Comparison of ENCODE assay signal across 20 cellular contexts in the genomic region with DNA sequence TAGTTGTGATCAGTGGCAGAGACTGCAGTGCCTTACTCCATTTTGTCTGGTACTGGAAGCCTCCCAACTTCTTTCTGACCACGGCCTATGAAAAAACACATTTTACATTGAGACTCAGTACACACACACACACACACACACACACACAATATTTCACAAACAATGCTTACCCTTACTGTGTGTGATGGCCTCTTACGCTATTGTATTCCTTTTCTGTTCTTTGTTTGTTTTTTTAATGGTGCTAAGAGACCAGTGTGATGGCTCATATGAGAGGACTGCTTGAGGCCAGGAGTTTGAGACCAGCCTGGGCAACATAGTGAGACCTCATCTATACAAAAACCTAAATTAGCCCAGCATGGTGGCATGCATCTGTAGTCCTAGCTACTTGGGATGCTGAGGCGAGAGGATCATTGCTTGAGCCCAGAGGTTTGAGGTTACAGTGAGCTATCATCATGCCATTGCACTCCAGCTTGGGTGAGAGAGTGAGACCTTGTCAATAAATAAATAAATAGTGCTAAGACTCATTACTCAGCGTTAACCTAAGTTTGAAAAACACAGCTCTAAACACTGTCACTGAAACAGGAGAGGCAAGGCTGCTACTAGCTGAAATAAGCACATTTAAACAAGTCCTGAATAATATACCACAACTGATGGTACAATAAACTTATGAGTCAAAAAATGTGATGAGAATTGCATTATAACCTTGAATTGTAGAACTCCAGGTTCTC.
"Had no signal": no experiment of that assay in that cellular context is flagged by ENCODE, and none has a peak within 500 bp of the region (broad histone marks: within the 10 kb centered on the region; RNA-seq: fewer than 3 reads in every experiment).

No MANE protein-coding gene starts in this region.

- DNase-seq: activated B cell treated with CpG ODN at 0.5 μM for 24 hours; activated CD4-positive, alpha-beta T cell treated with anti-CD3 and anti-CD28 coated beads for 48 hours; activated CD8-positive, alpha-beta memory T cell treated with anti-CD3 and anti-CD28 coated beads, Interleukin-2, amount 50 U/mL, for 48 hours; activated CD8-positive, alpha-beta T cell treated with anti-CD3 and anti-CD28 coated beads for 36 hours; activated gamma-delta T cell treated with Interleukin-2 at 50 U/mL for 16 hours; activated T-cell treated with anti-CD3 and anti-CD28 coated beads, Interleukin-2, amount 50 U/mL, for 72 hours; central memory CD4-positive, alpha-beta T cell; effector CD4-positive, alpha-beta T cell; esophagus squamous epithelium; foreskin melanocyte; mesendoderm; natural killer cell; stimulated activated CD4-positive, alpha-beta T cell treated with anti-CD3 and anti-CD28 coated beads, Interleukin-15, amount 100 ng/mL, for 24 hours; stimulated activated CD4-positive, alpha-beta T cell treated with anti-CD3 and anti-CD28 coated beads, Interleukin-4, amount 100 ng/mL, for 1 hour; stimulated activated naive B cell treated with anti-CD40 and anti-IgM and Interleukin-4, amounts not matched to agents 10 μg/mL and 1 μg/mL and 100 μg/mL, for 72 hours; T-helper 17 cell; tibial artery had no signal

- H3K36me3 Mint-ChIP-seq: natural killer cell had no signal

- H3K9me3 Mint-ChIP-seq: activated B cell treated with CpG ODN at 0.5 μM for 24 hours; activated CD8-positive, alpha-beta T cell treated with anti-CD3 and anti-CD28 coated beads for 36 hours; activated T-cell treated with anti-CD3 and anti-CD28 coated beads, Interleukin-2, amount 50 U/mL, for 72 hours; natural killer cell; stimulated activated naive B cell treated with anti-CD40 and anti-IgM and Interleukin-4, amounts not matched to agents 10 μg/mL and 1 μg/mL and 100 μg/mL, for 72 hours had no signal

- H3K27me3 ChIP-seq: esophagus squamous epithelium, right atrium auricular region, tibial artery had no signal

- H3K36me3 ChIP-seq: esophagus squamous epithelium, neutrophil, right atrium auricular region, tibial artery had no signal

- H3K4me3 ChIP-seq: coronary artery, esophagus squamous epithelium, right atrium auricular region, tibial artery had no signal

- H3K4me1 ChIP-seq: esophagus squamous epithelium, right atrium auricular region, tibial artery had no signal

- H3K4me1 Mint-ChIP-seq: activated B cell treated with CpG ODN at 0.5 μM for 24 hours, natural killer cell, T-helper 17 cell had no signal

- H3K4me3 Mint-ChIP-seq: activated B cell treated with CpG ODN at 0.5 μM for 24 hours; activated CD8-positive, alpha-beta T cell treated with anti-CD3 and anti-CD28 coated beads for 36 hours; activated T-cell treated with anti-CD3 and anti-CD28 coated beads, Interleukin-2, amount 50 U/mL, for 72 hours; natural killer cell; stimulated activated naive B cell treated with anti-CD40 and anti-IgM and Interleukin-4, amounts not matched to agents 10 μg/mL and 1 μg/mL and 100 μg/mL, for 72 hours; T-helper 17 cell had no signal

- ATAC-seq: activated CD8-positive, alpha-beta T cell treated with anti-CD3 and anti-CD28 coated beads for 36 hours; activated T-cell treated with anti-CD3 and anti-CD28 coated beads, Interleukin-2, amount 50 U/mL, for 72 hours; natural killer cell; stimulated activated naive B cell treated with anti-CD40 and anti-IgM and Interleukin-4, amounts not matched to agents 10 μg/mL and 1 μg/mL and 100 μg/mL, for 72 hours; T-helper 17 cell had no signal

- H3K27ac ChIP-seq: coronary artery, esophagus squamous epithelium, neutrophil, right atrium auricular region, tibial artery had no signal

- H3K27ac Mint-ChIP-seq: activated B cell treated with CpG ODN at 0.5 μM for 24 hours; activated CD8-positive, alpha-beta T cell treated with anti-CD3 and anti-CD28 coated beads for 36 hours; activated T-cell treated with anti-CD3 and anti-CD28 coated beads, Interleukin-2, amount 50 U/mL, for 72 hours; natural killer cell; stimulated activated naive B cell treated with anti-CD40 and anti-IgM and Interleukin-4, amounts not matched to agents 10 μg/mL and 1 μg/mL and 100 μg/mL, for 72 hours; T-helper 17 cell had no signal

- H3K27me3 Mint-ChIP-seq: activated B cell treated with CpG ODN at 0.5 μM for 24 hours had no signal

- H3K9me3 ChIP-seq: esophagus squamous epithelium, neutrophil, right atrium auricular region, tibial artery had no signal
